Comparison of ENCODE assay signal across 11 cellular contexts in genomic region chr5:29715167-29715566, GRCh38.
"Had no signal": no experiment of that assay in that cellular context is flagged by ENCODE, and none has a peak within 500 bp of the region (broad histone marks: within the 10 kb centered on the region; RNA-seq: fewer than 3 reads in every experiment).

No MANE protein-coding gene starts in this region.

- DNase-seq: GM23248, GOT3, H7, H9, HCEC 1CT, HFFc6 had no signal

- H3K4me1 ChIP-seq: HAP-1 had no signal

- H3K4me2 ChIP-seq: GM23338 had no signal

- H3K27ac ChIP-seq: GM23248 had no signal

- H2AFZ ChIP-seq: GM23248, GM23338 had no signal

- ATAC-seq: GM23338, HCT116 had no signal

- H3K9me3 ChIP-seq: HAP-1 had no signal

- H3K9ac ChIP-seq: GM23248 had no signal

- FAIRE-seq: H1, H54 had no signal

- H3K36me3 ChIP-seq: HAP-1 had no signal

- H3K4me3 ChIP-seq: GM23248, GM23338, HAP-1 had no signal
